ENCODE assay signal across 9 cellular contexts in the genomic region with DNA sequence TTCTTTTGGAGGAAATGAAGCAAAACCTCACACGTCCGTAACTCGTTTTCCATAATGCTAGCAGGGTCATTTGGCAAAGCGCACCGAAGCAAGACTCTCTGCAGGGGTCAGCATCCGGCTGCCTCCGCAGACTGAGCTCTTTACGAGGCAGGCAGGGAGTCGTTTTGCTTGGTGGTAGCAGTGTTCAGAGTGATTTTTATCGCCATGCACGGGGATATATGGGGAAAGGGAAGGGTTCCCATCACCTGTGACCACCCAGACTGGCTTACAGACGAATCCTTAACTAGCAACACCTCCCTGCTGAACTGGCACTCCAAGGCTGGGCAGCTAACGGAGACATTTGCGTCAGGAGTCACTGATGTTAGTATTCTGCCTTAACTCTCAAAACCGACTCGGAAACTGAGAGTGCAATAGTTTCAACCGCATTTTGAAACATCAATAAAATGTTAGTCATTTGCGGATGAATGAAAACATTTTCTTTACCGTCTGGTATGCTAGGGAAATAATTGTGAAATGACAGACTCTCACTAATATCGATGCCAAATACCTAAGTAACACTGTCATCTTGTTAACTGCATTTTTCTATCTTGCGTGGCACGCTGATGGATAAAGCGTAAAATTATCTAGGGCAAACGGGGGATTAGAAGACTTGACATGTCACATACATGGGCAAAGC. TPM values are rescaled to one million over a fixed set of nuclear protein-coding genes. Genes with fewer than 3 reads are reported as not detected.
A peak's percentile ranks its signal among the peaks of the same experiment; 100 is the strongest.
DNase-seq lines count a peak whose midpoint lies in the region; ATAC-seq and TF ChIP-seq lines count a peak whose summit lies in the region.
"Had no signal": no experiment of that assay in that cellular context is flagged by ENCODE, and none has a peak within 500 bp of the region (broad histone marks: within the 10 kb centered on the region; RNA-seq: fewer than 3 reads in every experiment).

No MANE protein-coding gene starts in this region.

- peaks cover 17% of the 10 kb centered on the region for H3K27me3 Mint-ChIP-seq in GM23338 (ENCODE audit: insufficient read depth, low read depth, poor library complexity)
- H3K27me3 Mint-ChIP-seq in endothelial cell (ENCODE audit: unreplicated experiment) = peaks cover 13% of the 10 kb centered on the region

- POLR2A ChIA-PET in SK-N-SH (lab: Yijun Ruan, JAX) = no interaction called here

- H3K27me3 ChIP-seq in GM23338 (ENCODE audit: insufficient read depth) = peaks cover 48% of the 10 kb centered on the region
- no peaks in the 10 kb centered on the region for H3K27me3 ChIP-seq in SK-N-SH (ENCODE audit: insufficient read depth)
- H3K27me3 ChIP-seq in mesendoderm (ENCODE audit: insufficient read depth, low read length, poor library complexity) = no peaks in the 10 kb centered on the region
- H3K27me3 ChIP-seq in thoracic aorta (replicated peaks; ENCODE audit: insufficient read depth) = no peaks in the 10 kb centered on the region

- no peak overlapping the region for H2BK120ac ChIP-seq in mesendoderm (ENCODE audit: low read depth, low read length)

- TF ChIP-seq RAD21 in SK-N-SH (IDR thresholded peaks at IDR 0.05; ENCODE audit: low read length) = peak; percentile 67

- H3K56ac ChIP-seq in mesendoderm (ENCODE audit: low read length) = peak overlapping the region; percentile 90

- H3K9me3 ChIP-seq in SK-N-SH (no peaks in the 10 kb centered on the region), thoracic aorta (no peaks in the 10 kb centered on the region)

- H3K36me3 ChIP-seq in GM23338 (ENCODE audit: insufficient read depth) = no peaks in the 10 kb centered on the region
- H3K36me3 ChIP-seq in SK-N-SH (replicated peaks in 1 of 2; ENCODE audit: control insufficient read depth in 1 of 2, insufficient read depth in 2 of 2, low read length in 1 of 2) = no peaks in the 10 kb centered on the region
- H3K36me3 ChIP-seq in mesendoderm (ENCODE audit: control insufficient read depth, insufficient read depth, low read length) = no peaks in the 10 kb centered on the region
- H3K36me3 ChIP-seq in thoracic aorta = no peaks in the 10 kb centered on the region

- H3K9ac ChIP-seq in SK-N-SH (peak overlapping the region; percentile 97), mesendoderm (ENCODE audit: low read length) (peak overlapping the region; percentile 74)

- H3K27ac ChIP-seq in GM23338 (ENCODE audit: low read depth) = peak overlapping the region; percentile 30
- peak overlapping the region; percentile 95 to 96 for H3K27ac ChIP-seq in SK-N-SH (ENCODE audit: low read depth in 2 of 2, low read length in 1 of 2)
- H3K27ac ChIP-seq in mesendoderm (ENCODE audit: low read depth, low read length) = no peak overlapping the region
- peak overlapping the region; percentile 82 to 83 for H3K27ac ChIP-seq in thoracic aorta

- TF ChIP-seq CTCF in GM23338 (conservative IDR thresholded peaks at IDR 0.05; ENCODE audit: low read depth in 2 of 2) = peak; percentile 18 to 46; a peak in 3 of 4 replicates
- TF ChIP-seq CTCF in SK-N-SH (IDR thresholded peaks at IDR 0.05) = peak; percentile 35; the same call in 1 of the 2 replicates
- TF ChIP-seq CTCF in endothelial cell (IDR thresholded peaks at IDR 0.05; ENCODE audit: unreplicated experiment) = no peak
- no peak for TF ChIP-seq CTCF in thoracic aorta (IDR thresholded peaks at IDR 0.05)

- H3K9me2 ChIP-seq in GM23338 (ENCODE audit: insufficient read depth) = no peaks in the 10 kb centered on the region
- H3K9me2 ChIP-seq in SK-N-SH = no peaks in the 10 kb centered on the region

- peak; percentile 45 for ATAC-seq in GM23338
- peak; percentile 7 for ATAC-seq in thoracic aorta (ENCODE audit: insufficient number of reproducible peaks, low FRiP score, low read depth)

- H3K4me1 ChIP-seq in GM23338 (ENCODE audit: insufficient read depth) = peaks cover 22% of the 10 kb centered on the region
- peaks cover 5 to 9% of the 10 kb centered on the region in 2 experiments for H3K4me1 ChIP-seq in SK-N-SH (ENCODE audit: control insufficient read depth in 1 of 2, insufficient read depth in 2 of 2, low read depth in 1 of 2, low read length in 1 of 2)
- no peaks in the 10 kb centered on the region for H3K4me1 ChIP-seq in mesendoderm (ENCODE audit: control insufficient read depth, low read depth, low read length)
- peaks cover 0 to 24% of the 10 kb centered on the region in 2 donors for H3K4me1 ChIP-seq in thoracic aorta (ENCODE audit: control insufficient read depth in 1 of 2, low read depth in 2 of 2)

- H3K9me3 Mint-ChIP-seq in GM23338 = no peaks in the 10 kb centered on the region; the same call in 2 of the 3 replicates
- H3K9me3 Mint-ChIP-seq in endothelial cell (ENCODE audit: unreplicated experiment) = no peaks in the 10 kb centered on the region
- H3K9me3 Mint-ChIP-seq: memory B cell had no signal

- CTCF ChIA-PET in SK-N-SH (lab: Yijun Ruan, JAX) = interaction anchor here (0.7 to 2.5 kb wide), 10 partner anchors 12 to 1390 kb away, joined by 3 to 7 read pairs (median 4); no protein-coding TSS in a partner anchor

- H4K20me1 ChIP-seq in GM23338 (replicated peaks; ENCODE audit: insufficient read depth) (no peaks in the 10 kb centered on the region), SK-N-SH (ENCODE audit: insufficient read depth) (no peaks in the 10 kb centered on the region)

- H3F3A ChIP-seq in GM23338 (replicated peaks; ENCODE audit: low read depth) (peaks cover 4% of the 10 kb centered on the region; the same call in 1 of the 2 replicates), SK-N-SH (replicated peaks; ENCODE audit: insufficient read depth) (peaks cover 32% of the 10 kb centered on the region)

- H3K4me3 ChIP-seq in GM23338 = peak overlapping the region; percentile 91
- peak overlapping the region; percentile 65 to 91 for H3K4me3 ChIP-seq in SK-N-SH (ENCODE audit: low read depth in 2 of 2, low read length in 1 of 2)
- peak overlapping the region; percentile 80 for H3K4me3 ChIP-seq in mesendoderm (ENCODE audit: low read length)
- H3K4me3 ChIP-seq in thoracic aorta = peak overlapping the region; percentile 77

- no peak overlapping the region for H4K5ac ChIP-seq in mesendoderm (ENCODE audit: low read length)

- no peak overlapping the region for H3K4me3 Mint-ChIP-seq in GM23338
- H3K4me3 Mint-ChIP-seq in endothelial cell (ENCODE audit: unreplicated experiment) = no peak overlapping the region
- H3K4me3 Mint-ChIP-seq: memory B cell had no signal

- H3K36me3 Mint-ChIP-seq in GM23338 (ENCODE audit: low read depth) (no peaks in the 10 kb centered on the region; the same call in 2 of the 3 replicates), endothelial cell (ENCODE audit: low read depth, unreplicated experiment) (no peaks in the 10 kb centered on the region)

- in situ Hi-C loops in KBM-7 (cut with MboI; ENCODE audit: low pct_unique_long_range_greater_than_20kb, low sequenced_read_pairs) = no loop called here

- H2BK5ac ChIP-seq in mesendoderm (ENCODE audit: low read length) = no peak overlapping the region

- H3K4me2 ChIP-seq in GM23338 (peak overlapping the region; percentile 89), SK-N-SH (peak overlapping the region; percentile 94), mesendoderm (ENCODE audit: low read length) (peak overlapping the region; percentile 79)

- DNase-seq in SIG-M5 treated with dmso at 0.1 percent for 504 hours (lab: John Stamatoyannopoulos, UW; ENCODE audit: unreplicated experiment) (peak; percentile 3), SIG-M5 (lab: John Stamatoyannopoulos, UW) (no peak), GM23338 (ENCODE audit: low spot score) (peak; percentile 76), KBM-7 (peak; percentile 92), SK-N-SH (peak; percentile 51), endothelial cell (ENCODE audit: low spot score) (peak; percentile 57), mesendoderm (peak; percentile 81), thoracic aorta (ENCODE audit: low spot score) (no peak)

- H3K23ac ChIP-seq in mesendoderm (ENCODE audit: low read length) = no peak overlapping the region

- H2AK5ac ChIP-seq in mesendoderm (ENCODE audit: low read length) = no peak overlapping the region

- H3K27ac Mint-ChIP-seq in GM23338 (no peak overlapping the region), endothelial cell (ENCODE audit: unreplicated experiment) (no peak overlapping the region)
- H3K27ac Mint-ChIP-seq: memory B cell had no signal

- no peak overlapping the region for H2BK15ac ChIP-seq in mesendoderm (replicated peaks; ENCODE audit: low read depth)

- H3K4me1 Mint-ChIP-seq in GM23338 (peaks cover 20% of the 10 kb centered on the region), endothelial cell (ENCODE audit: unreplicated experiment) (peaks cover 12% of the 10 kb centered on the region)

- WGBS in SK-N-SH (ENCODE audit: low lambda C conversion rate) = 0% methylated on average over 23 of the region's 24 CpGs
- WGBS in mesendoderm (ENCODE audit: extremely low coverage, insufficient coverage, low lambda C conversion rate) = no CpG with 5 or more reads among the region's 24 CpGs

- H3K18ac ChIP-seq in mesendoderm (ENCODE audit: low read length) = no peak overlapping the region

- TF ChIP-seq EP300 in SK-N-SH (IDR thresholded peaks at IDR 0.05; ENCODE audit: borderline replicate concordance in 1 of 2, low read depth in 1 of 2, low read length in 1 of 2) = peak in 1 of 2 experiments; percentile 82; a peak in 2 of 4 replicates

- no peak overlapping the region for H4K8ac ChIP-seq in mesendoderm (ENCODE audit: low read depth, low read length)

- H3K79me2 ChIP-seq in GM23338 (replicated peaks; ENCODE audit: insufficient read depth) (no peaks in the 10 kb centered on the region), SK-N-SH (ENCODE audit: insufficient read depth) (no peaks in the 10 kb centered on the region; the same call in 1 of the 2 replicates), mesendoderm (ENCODE audit: control insufficient read depth, insufficient read depth, low read length) (no peaks in the 10 kb centered on the region)

- no peaks in the 10 kb centered on the region for H3K79me1 ChIP-seq in mesendoderm (ENCODE audit: low read length)

- peak overlapping the region; percentile 34 for H2AFZ ChIP-seq in GM23338
- H2AFZ ChIP-seq in SK-N-SH (ENCODE audit: low read depth) = peak overlapping the region; percentile 99

- H3K4ac ChIP-seq in mesendoderm (ENCODE audit: low read depth, low read length) = no peak overlapping the region

TF ChIP-seq in GM23338, 12 proteins besides CTCF, POLR2A, EP300 and RAD21 (continues in another document):
- TF ChIP-seq CREB1 (CRISPR knock-in tag; IDR thresholded peaks at IDR 0.05; ENCODE audit: low read depth) = no peak
- TF ChIP-seq STAT1 (IDR thresholded peaks at IDR 0.05; ENCODE audit: unreplicated experiment) = no peak

TF ChIP-seq in SK-N-SH, 30 proteins besides CTCF, POLR2A, EP300 and RAD21 (continues in another document):
- TF ChIP-seq FOXJ3 (CRISPR knock-in tag; IDR thresholded peaks at IDR 0.05) = no peak
- TF ChIP-seq EZH2phosphoT487 (IDR thresholded peaks at IDR 0.05; ENCODE audit: borderline replicate concordance, low read depth) = no peak

RNA-seq across cellular contexts. Expression of gene NEGR1, which starts 2.2 kb away (rescaled TPM):
- total RNA-seq in GM23338 (2014; rRNA removed; shearing (Covaris generic)) = 0.93 and 0.94 TPM in 2 replicates
- polyA plus RNA-seq in GM23338 (2016; fragmentation: Nextera tagmentation; extraction: Ambion mirVana) (0.57 and 0.66 TPM in 2 replicates), SK-N-SH (2012; rRNA removed) (0.21 TPM in 2 replicates)
- polyA plus RNA-seq in SK-N-SH (2012; cell fraction: cytosol; rRNA removed) = 0.36 and 0.39 TPM in 2 replicates
- polyA plus RNA-seq in SK-N-SH (2012; cell fraction: nucleus; rRNA removed) = 0.14 and 0.33 TPM in 2 replicates
- total RNA-seq in endothelial cell (ENCODE audit: unreplicated experiment) (2.9 TPM), thoracic aorta (10 to 100 TPM; 10.4 to 14.4 TPM)
- 0.94 TPM for polyA plus RNA-seq in mesendoderm (2013, experiment 1 of 2)
- polyA plus RNA-seq in mesendoderm (2013, experiment 2 of 2) = 0.91 TPM

Comparison
In these comparisons a context has a peak if more than half of its experiments do, and no peak if none do; other contexts are left out.
1. DNase-seq: peak in SIG-M5 treated with dmso at 0.1 percent for 504 hours (single experiment), GM23338 (single experiment), KBM-7 (single experiment), SK-N-SH (single experiment), endothelial cell (single experiment) and mesendoderm (single experiment); none in SIG-M5 (single experiment) and thoracic aorta (single experiment).
2. CTCF ChIP-seq: peak in GM23338 (2 of 2) and SK-N-SH (single experiment); none in endothelial cell (single experiment) and thoracic aorta (single experiment).
3. Peak in every context shown above with its lines, with median percentiles within 50 percentile points of each other: H3K4me2 ChIP-seq and H3K4me3 ChIP-seq.